In the genomic region with DNA sequence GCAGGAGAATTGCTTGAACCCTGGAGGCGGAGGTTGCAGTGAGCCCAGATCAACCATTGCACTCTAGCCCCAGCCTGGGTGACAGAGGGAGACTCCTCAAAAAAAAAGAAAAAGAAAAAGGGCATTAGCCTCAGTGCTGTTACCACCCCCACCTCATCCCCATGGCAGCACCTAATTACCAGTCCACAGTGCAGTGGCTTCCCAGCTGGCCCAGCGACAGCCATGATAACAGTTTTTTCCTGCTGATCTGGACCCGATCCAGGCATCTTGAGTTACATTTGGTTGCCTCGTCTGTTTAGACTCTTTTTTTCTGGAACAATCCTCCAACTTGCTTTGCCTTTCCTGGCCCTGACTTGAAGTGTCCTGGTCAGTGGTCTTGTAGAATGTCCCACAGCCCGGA, we compare ENCODE assay signal across 13 cellular contexts. TPM values are rescaled to one million over a fixed set of nuclear protein-coding genes. Genes with fewer than 3 reads are reported as not detected.
A peak's percentile ranks its signal among the peaks of the same experiment; 100 is the strongest.
DNase-seq lines count a peak whose midpoint lies in the region; ATAC-seq, FAIRE-seq and TF ChIP-seq lines count a peak whose summit lies in the region.
"Had no signal": no experiment of that assay in that cellular context is flagged by ENCODE, and none has a peak within 500 bp of the region (broad histone marks: within the 10 kb centered on the region; RNA-seq: fewer than 3 reads in every experiment).

No MANE protein-coding gene starts in this region.

- H3K9me3 ChIP-seq in astrocyte (ENCODE audit: insufficient read depth, low read depth, low read length) (no peaks in the 10 kb centered on the region), neural progenitor cell (ENCODE audit: low read depth) (no peaks in the 10 kb centered on the region)
- H3K9me3 ChIP-seq: SJCRH30 had no signal

- H3K36me3 Mint-ChIP-seq in astrocyte (ENCODE audit: low read depth, unreplicated experiment) (peaks cover 6% of the 10 kb centered on the region), neural progenitor cell (no peaks in the 10 kb centered on the region), GM23338 (ENCODE audit: low read depth) (no peaks in the 10 kb centered on the region)

- H3K4me1 Mint-ChIP-seq in astrocyte (ENCODE audit: low read depth, unreplicated experiment) (peaks cover 34% of the 10 kb centered on the region), neural progenitor cell (peaks cover 53% of the 10 kb centered on the region), GM23338 (peaks cover 26% of the 10 kb centered on the region)

- H3K9ac ChIP-seq in astrocyte (ENCODE audit: low read length) (no peak overlapping the region), neural progenitor cell (no peak overlapping the region)

- DNase-seq in HUDEP-2 (lab: John Stamatoyannopoulos, UW; ENCODE audit: unreplicated experiment in 76 of 76) = peak in 68 of 76 experiments; percentile 7 to 66 (median 39)
- peak; percentile 58 for DNase-seq in NCI-H2107 (lab: John Stamatoyannopoulos, UW)
- no peak for DNase-seq in astrocyte (ENCODE audit: low read depth)
- no peak for DNase-seq in neural progenitor cell (ENCODE audit: low spot score)
- DNase-seq in HPDE6-E6E7 (ENCODE audit: extremely low spot score) = no peak
- no peak for DNase-seq in GM23338 (ENCODE audit: low spot score)
- DNase-seq in GM10266 (ENCODE audit: extremely low spot score) = no peak
- DNase-seq: brain microvascular endothelial cell had no signal

- H3K4me3 Mint-ChIP-seq in astrocyte (ENCODE audit: unreplicated experiment) = no peak overlapping the region
- no peak overlapping the region for H3K4me3 Mint-ChIP-seq in neural progenitor cell
- no peak overlapping the region for H3K4me3 Mint-ChIP-seq in GM23338

- H4K20me1 ChIP-seq in astrocyte (ENCODE audit: insufficient read depth, low read length) (peaks cover 99% of the 10 kb centered on the region), neural progenitor cell (ENCODE audit: low read depth) (peaks cover 4% of the 10 kb centered on the region), GM23338 (replicated peaks; ENCODE audit: insufficient read depth) (no peaks in the 10 kb centered on the region)

- H3K9me3 Mint-ChIP-seq in astrocyte (ENCODE audit: unreplicated experiment) (no peaks in the 10 kb centered on the region), neural progenitor cell (no peaks in the 10 kb centered on the region), GM23338 (no peaks in the 10 kb centered on the region)

- H3F3A ChIP-seq in neural progenitor cell (ENCODE audit: low read depth) (peaks cover 13% of the 10 kb centered on the region), GM23338 (replicated peaks; ENCODE audit: low read depth) (no peaks in the 10 kb centered on the region)

- H2AFZ ChIP-seq in astrocyte (ENCODE audit: low read depth, low read length) (no peak overlapping the region), neural progenitor cell (replicated peaks) (no peak overlapping the region), GM23338 (no peak overlapping the region)

- H3K4me1 ChIP-seq in astrocyte (ENCODE audit: insufficient read depth, low read length) (peaks cover 47% of the 10 kb centered on the region), neural progenitor cell (peaks cover 36% of the 10 kb centered on the region), GM23338 (ENCODE audit: insufficient read depth) (no peaks in the 10 kb centered on the region; the same call in 1 of the 2 replicates)

- no peaks in the 10 kb centered on the region for H3K27me3 Mint-ChIP-seq in astrocyte (ENCODE audit: low read depth, unreplicated experiment)
- H3K27me3 Mint-ChIP-seq in neural progenitor cell (ENCODE audit: insufficient read depth, low read depth) = peaks cover 2% of the 10 kb centered on the region
- H3K27me3 Mint-ChIP-seq in GM23338 (ENCODE audit: insufficient read depth, low read depth, poor library complexity) = peaks cover 16% of the 10 kb centered on the region
- H3K27me3 Mint-ChIP-seq: progenitor cell of endocrine pancreas had no signal

- no peak overlapping the region for H3K4me3 ChIP-seq in astrocyte (ENCODE audit: insufficient read depth, low read depth, low read length)
- no peak overlapping the region for H3K4me3 ChIP-seq in neural progenitor cell
- H3K4me3 ChIP-seq in GM23338 = no peak overlapping the region
- H3K4me3 ChIP-seq: SJCRH30 had no signal

- no peaks in the 10 kb centered on the region for H3K27me3 ChIP-seq in astrocyte (ENCODE audit: insufficient read depth, low read length)
- no peaks in the 10 kb centered on the region for H3K27me3 ChIP-seq in neural progenitor cell
- no peaks in the 10 kb centered on the region for H3K27me3 ChIP-seq in GM23338 (ENCODE audit: insufficient read depth)
- H3K27me3 ChIP-seq: brain microvascular endothelial cell, SJCRH30 had no signal

- no peaks in the 10 kb centered on the region for H3K9me2 ChIP-seq in GM23338 (ENCODE audit: insufficient read depth)

- H3K79me2 ChIP-seq in astrocyte (ENCODE audit: insufficient read depth, low read length) = peaks cover 95% of the 10 kb centered on the region
- peaks cover 45% of the 10 kb centered on the region for H3K79me2 ChIP-seq in neural progenitor cell (ENCODE audit: low read depth)
- H3K79me2 ChIP-seq in GM23338 (replicated peaks; ENCODE audit: insufficient read depth) = peaks cover 40% of the 10 kb centered on the region

- H3K27ac ChIP-seq in astrocyte (ENCODE audit: low read depth, low read length) (no peak overlapping the region), neural progenitor cell (no peak overlapping the region), GM23338 (ENCODE audit: low read depth) (no peak overlapping the region)
- H3K27ac ChIP-seq: brain microvascular endothelial cell, SJCRH30, VCaP had no signal

- H3K4me2 ChIP-seq in astrocyte (ENCODE audit: low read length) (no peak overlapping the region), neural progenitor cell (no peak overlapping the region), GM23338 (no peak overlapping the region)

- FAIRE-seq in astrocyte (lab: Jason Lieb, UNC) = no peak
- FAIRE-seq: endothelial cell of umbilical vein had no signal

- no peak for ATAC-seq in GM18520 (IDR thresholded peaks at IDR 0.05; ENCODE audit: unreplicated experiment)
- no peak for ATAC-seq in GM23338

- TF ChIP-seq CTCF in astrocyte (IDR thresholded peaks at IDR 0.05; ENCODE audit: insufficient read depth, low read depth, low read length) (no peak), neural progenitor cell (IDR thresholded peaks at IDR 0.05) (no peak), GM23338 (conservative IDR thresholded peaks at IDR 0.05; ENCODE audit: low read depth in 2 of 2) (no peak), GM10266 (IDR thresholded peaks at IDR 0.05; ENCODE audit: control insufficient read depth, insufficient read depth, low read depth, missing control alignments) (no peak)

- H3K36me3 ChIP-seq in astrocyte (ENCODE audit: insufficient read depth, low read length) (no peaks in the 10 kb centered on the region), neural progenitor cell (no peaks in the 10 kb centered on the region), GM23338 (ENCODE audit: insufficient read depth) (no peaks in the 10 kb centered on the region)
- H3K36me3 ChIP-seq: brain microvascular endothelial cell had no signal

- H3K27ac Mint-ChIP-seq in astrocyte (ENCODE audit: unreplicated experiment) (peak overlapping the region; percentile 5), neural progenitor cell (peak overlapping the region; percentile 22), GM23338 (no peak overlapping the region; the same call in 1 of the 2 replicates)
- H3K27ac Mint-ChIP-seq: progenitor cell of endocrine pancreas had no signal

TF ChIP-seq in GM23338, 12 proteins besides CTCF, POLR2A, EP300 and RAD21 (continues in another document):
- TF ChIP-seq CREB1 (CRISPR knock-in tag; IDR thresholded peaks at IDR 0.05; ENCODE audit: low read depth) (no peak), EZH2 (IDR thresholded peaks at IDR 0.05; ENCODE audit: low read depth, unreplicated experiment) (no peak), JUNB (IDR thresholded peaks at IDR 0.05; ENCODE audit: unreplicated experiment) (no peak), NANOG (IDR thresholded peaks at IDR 0.05; ENCODE audit: borderline replicate concordance) (no peak), STAT1 (IDR thresholded peaks at IDR 0.05; ENCODE audit: unreplicated experiment) (no peak)
- TF ChIP-seq, protein P1, sequence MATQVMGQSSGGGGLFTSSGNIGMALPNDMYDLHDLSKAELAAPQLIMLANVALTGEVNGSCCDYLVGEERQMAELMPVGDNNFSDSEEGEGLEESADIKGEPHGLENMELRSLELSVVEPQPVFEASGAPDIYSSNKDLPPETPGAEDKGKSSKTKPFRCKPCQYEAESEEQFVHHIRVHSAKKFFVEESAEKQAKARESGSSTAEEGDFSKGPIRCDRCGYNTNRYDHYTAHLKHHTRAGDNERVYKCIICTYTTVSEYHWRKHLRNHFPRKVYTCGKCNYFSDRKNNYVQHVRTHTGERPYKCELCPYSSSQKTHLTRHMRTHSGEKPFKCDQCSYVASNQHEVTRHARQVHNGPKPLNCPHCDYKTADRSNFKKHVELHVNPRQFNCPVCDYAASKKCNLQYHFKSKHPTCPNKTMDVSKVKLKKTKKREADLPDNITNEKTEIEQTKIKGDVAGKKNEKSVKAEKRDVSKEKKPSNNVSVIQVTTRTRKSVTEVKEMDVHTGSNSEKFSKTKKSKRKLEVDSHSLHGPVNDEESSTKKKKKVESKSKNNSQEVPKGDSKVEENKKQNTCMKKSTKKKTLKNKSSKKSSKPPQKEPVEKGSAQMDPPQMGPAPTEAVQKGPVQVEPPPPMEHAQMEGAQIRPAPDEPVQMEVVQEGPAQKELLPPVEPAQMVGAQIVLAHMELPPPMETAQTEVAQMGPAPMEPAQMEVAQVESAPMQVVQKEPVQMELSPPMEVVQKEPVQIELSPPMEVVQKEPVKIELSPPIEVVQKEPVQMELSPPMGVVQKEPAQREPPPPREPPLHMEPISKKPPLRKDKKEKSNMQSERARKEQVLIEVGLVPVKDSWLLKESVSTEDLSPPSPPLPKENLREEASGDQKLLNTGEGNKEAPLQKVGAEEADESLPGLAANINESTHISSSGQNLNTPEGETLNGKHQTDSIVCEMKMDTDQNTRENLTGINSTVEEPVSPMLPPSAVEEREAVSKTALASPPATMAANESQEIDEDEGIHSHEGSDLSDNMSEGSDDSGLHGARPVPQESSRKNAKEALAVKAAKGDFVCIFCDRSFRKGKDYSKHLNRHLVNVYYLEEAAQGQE (IDR thresholded peaks at IDR 0.05; ENCODE audit: unreplicated experiment) = no peak

RNA-seq across cellular contexts. Expression of a gene that starts 24.4 kb away (rescaled TPM):
- total RNA-seq in astrocyte = 119 and 126 TPM in 2 replicates
- 16.0 and 28.5 TPM in 2 replicates for total RNA-seq in neural progenitor cell (ENCODE audit: low replicate concordance)
- total RNA-seq in GM23338 (2014; rRNA removed; shearing (Covaris generic)) = 28.8 and 34.3 TPM in 2 replicates
- 8.2 and 10.3 TPM in 2 replicates for polyA plus RNA-seq in GM23338 (2016; fragmentation: Nextera tagmentation; extraction: Ambion mirVana)

Comparison
In these comparisons a context has a peak if more than half of its experiments do, and no peak if none do; other contexts are left out.
1. DNase-seq: peak in HUDEP-2 (68 of 76) and NCI-H2107 (single experiment); none in astrocyte (single experiment), neural progenitor cell (single experiment), HPDE6-E6E7 (single experiment), GM23338 (single experiment) and GM10266 (single experiment).